12 cellular contexts compared by ENCODE assay signal in genomic region chr20:31966991-31967655, GRCh38. TPM values are rescaled to one million over a fixed set of nuclear protein-coding genes. Genes with fewer than 3 reads are reported as not detected.
DNase-seq lines count a peak whose midpoint lies in the region; ATAC-seq, FAIRE-seq and TF ChIP-seq lines count a peak whose summit lies in the region.
"Had no signal": no experiment of that assay in that cellular context is flagged by ENCODE, and none has a peak within 500 bp of the region (broad histone marks: within the 10 kb centered on the region; RNA-seq: fewer than 3 reads in every experiment).

No MANE protein-coding gene starts in this region.

- H3K4me1 Mint-ChIP-seq in CD14-positive monocyte: peaks cover 12% of the 10 kb centered on the region
- H3K4me1 Mint-ChIP-seq in activated CD8-positive, alpha-beta T cell treated with anti-CD3 and anti-CD28 coated beads for 36 hours (ENCODE audit: low read depth): peaks cover 3% of the 10 kb centered on the region
- peaks cover 6 to 8% of the 10 kb centered on the region in 2 donors for H3K4me1 Mint-ChIP-seq in immature natural killer cell

- H3K4me3 ChIP-seq in DOHH2 (ENCODE audit: low read length) (peak overlapping the region; percentile 36), tibial nerve (no peak overlapping the region)

- FAIRE-seq in urothelium cell line (lab: Jason Lieb, UNC): no peak

- H3K36me3 Mint-ChIP-seq in CD14-positive monocyte (no peaks in the 10 kb centered on the region), immature natural killer cell (peaks cover 0 to 8% (median 3%) of the 10 kb centered on the region in 3 donors)
- no peaks in the 10 kb centered on the region for H3K36me3 Mint-ChIP-seq in activated CD8-positive, alpha-beta T cell treated with anti-CD3 and anti-CD28 coated beads for 36 hours (ENCODE audit: low read depth)

- H3K27ac ChIP-seq in DOHH2 (ENCODE audit: low read depth, low read length): no peak overlapping the region
- H3K27ac ChIP-seq in tibial nerve: no peak overlapping the region
- H3K27ac ChIP-seq: HL-60, thoracic aorta had no signal

- peak overlapping the region; percentile 64 to 81 for H3K4me3 Mint-ChIP-seq in CD14-positive monocyte
- peak overlapping the region; percentile 35 for H3K4me3 Mint-ChIP-seq in activated CD8-positive, alpha-beta T cell treated with anti-CD3 and anti-CD28 coated beads for 36 hours
- H3K4me3 Mint-ChIP-seq in immature natural killer cell: peak overlapping the region; percentile 22 to 68 (median 64)

- H3K9me3 ChIP-seq in DOHH2 (ENCODE audit: control insufficient read depth, insufficient read depth, low read length) (no peaks in the 10 kb centered on the region), tibial nerve (no peaks in the 10 kb centered on the region)
- H3K9me3 ChIP-seq: thoracic aorta had no signal

- H3K27me3 ChIP-seq in DOHH2 (ENCODE audit: control insufficient read depth, low read length): peaks cover 56% of the 10 kb centered on the region
- H3K27me3 ChIP-seq in tibial nerve: peaks cover 3 to 46% of the 10 kb centered on the region in 2 donors

- H3K9me3 Mint-ChIP-seq in CD14-positive monocyte: peaks cover 0 to 4% (median 0%) of the 10 kb centered on the region in 7 donors
- H3K9me3 Mint-ChIP-seq in activated CD8-positive, alpha-beta T cell treated with anti-CD3 and anti-CD28 coated beads for 36 hours: no peaks in the 10 kb centered on the region
- H3K9me3 Mint-ChIP-seq in immature natural killer cell: peaks cover 0 to 2% (median 0%) of the 10 kb centered on the region in 6 donors

- H3K4me2 ChIP-seq in DOHH2 (ENCODE audit: low read length): peak overlapping the region; percentile 35

- peaks cover 3% of the 10 kb centered on the region; the same call in 1 of the 2 replicates for H3K4me1 ChIP-seq in DOHH2 (ENCODE audit: control insufficient read depth, low read length)
- H3K4me1 ChIP-seq in tibial nerve: peaks cover 0 to 14% (median 0%) of the 10 kb centered on the region in 4 donors

- no peaks in the 10 kb centered on the region for H3K9me2 ChIP-seq in DOHH2 (replicated peaks; ENCODE audit: control insufficient read depth, low read length)

- no peak for TF ChIP-seq EP300 in tibial nerve (IDR thresholded peaks at IDR 0.05)

- POLR2A ChIA-PET in activated CD8-positive, alpha-beta T cell treated with anti-CD3 and anti-CD28 coated beads for 36 hours (lab: Charles Lee): interaction anchor here (1.1 kb wide), 1 partner anchor 16 kb away, joined by 3 read pairs; no protein-coding TSS in a partner anchor

- no peak overlapping the region for H3K27ac Mint-ChIP-seq in CD14-positive monocyte
- no peak overlapping the region for H3K27ac Mint-ChIP-seq in activated CD8-positive, alpha-beta T cell treated with anti-CD3 and anti-CD28 coated beads for 36 hours
- H3K27ac Mint-ChIP-seq in immature natural killer cell: no peak overlapping the region

- DNase-seq in CD14-positive monocyte (ENCODE audit: low spot score): no peak
- no peak for DNase-seq in activated CD8-positive, alpha-beta T cell treated with anti-CD3 and anti-CD28 coated beads for 36 hours
- DNase-seq in immature natural killer cell: no peak
- DNase-seq in tibial nerve (ENCODE audit: low spot score in 2 of 2): no peak
- DNase-seq in germinal center (ENCODE audit: low spot score): no peak
- DNase-seq in urothelium cell line (ENCODE audit: low spot score): no peak
- DNase-seq: activated CD4-positive, alpha-beta T cell treated with anti-CD3 and anti-CD28 coated beads for 4 hours; SHP77 treated with DMSO at 0.1 percent for 48 hours; stimulated activated CD4-positive, alpha-beta T cell treated with anti-CD3 and anti-CD28 coated beads, Interleukin-4, amount 100 ng/mL, for 24 hours had no signal

- no peaks in the 10 kb centered on the region for H3F3A ChIP-seq in DOHH2 (ENCODE audit: control insufficient read depth, insufficient read depth)

- no peaks in the 10 kb centered on the region for H3K79me2 ChIP-seq in DOHH2 (ENCODE audit: control insufficient read depth, low read length)

- TF ChIP-seq CTCF in CD14-positive monocyte (IDR thresholded peaks at IDR 0.05) (no peak), DOHH2 (IDR thresholded peaks at IDR 0.05; ENCODE audit: low read depth, low read length, poor library complexity, severe bottlenecking) (no peak), tibial nerve (IDR thresholded peaks at IDR 0.05) (no peak)
- no peak for TF ChIP-seq CTCF in activated CD8-positive, alpha-beta T cell treated with anti-CD3 and anti-CD28 coated beads for 36 hours (IDR thresholded peaks at IDR 0.05)

- intact Hi-C loops in CD14-positive monocyte (cut with micrococcal nuclease): loop anchor here in 1 of 2 donors (10.0 kb wide), 1 partner anchor 128 kb away; no protein-coding TSS in a partner anchor
- intact Hi-C loops in activated CD8-positive, alpha-beta T cell treated with anti-CD3 and anti-CD28 coated beads for 36 hours (cut with micrococcal nuclease): no loop called here

- 12 to 13% methylated on average over 5 of the region's 5 CpGs for WGBS in tibial nerve, 2 donors

- CTCF ChIA-PET in activated CD8-positive, alpha-beta T cell treated with anti-CD3 and anti-CD28 coated beads for 36 hours (lab: Charles Lee): interaction anchor here (1.0 to 3.5 kb wide), 3 partner anchors 15 to 64 kb away, joined by 3 to 18 read pairs (median 5); partner anchors contain the start of gene PDRG1

- H3K36me3 ChIP-seq in DOHH2 (ENCODE audit: control insufficient read depth, low read length) (no peaks in the 10 kb centered on the region), tibial nerve (no peaks in the 10 kb centered on the region)
- H3K36me3 ChIP-seq: thoracic aorta had no signal

- no peaks in the 10 kb centered on the region for H4K20me1 ChIP-seq in DOHH2 (ENCODE audit: control insufficient read depth, insufficient read depth, low read depth, low read length)

- peaks cover 32 to 42% (median 34%) of the 10 kb centered on the region in 3 donors for H3K27me3 Mint-ChIP-seq in CD14-positive monocyte (ENCODE audit: low read depth in 3 of 3)
- H3K27me3 Mint-ChIP-seq in activated CD8-positive, alpha-beta T cell treated with anti-CD3 and anti-CD28 coated beads for 36 hours: peaks cover 42% of the 10 kb centered on the region
- peaks cover 14 to 44% (median 16%) of the 10 kb centered on the region in 3 donors for H3K27me3 Mint-ChIP-seq in immature natural killer cell (ENCODE audit: low read depth in 3 of 3)

- no peak for ATAC-seq in activated CD8-positive, alpha-beta T cell treated with anti-CD3 and anti-CD28 coated beads for 36 hours

- TF ChIP-seq POLR2A in tibial nerve (IDR thresholded peaks at IDR 0.05): no peak

RNA-seq across cellular contexts. Expression of gene XKR7, which starts 0.8 kb away (rescaled TPM):
- polyA plus RNA-seq in CD14-positive monocyte (under 1 TPM in 1 of 2 donors, not detected in 1; 0.02 TPM), immature natural killer cell (not detected)
- not detected for total RNA-seq in activated CD8-positive, alpha-beta T cell treated with anti-CD3 and anti-CD28 coated beads for 36 hours
- total RNA-seq in tibial nerve: not detected
- total RNA-seq: thoracic aorta had no signal

RNA-seq across cellular contexts. Expression of gene PDRG1, which starts 15.3 kb away (rescaled TPM):
- polyA plus RNA-seq in CD14-positive monocyte: 1 to 10 TPM; 3.5 to 3.7 TPM
- 10 to 100 TPM; 17.7 to 18.3 TPM for total RNA-seq in activated CD8-positive, alpha-beta T cell treated with anti-CD3 and anti-CD28 coated beads for 36 hours
- 10 to 100 TPM; 11.9 to 26.0 (median 18.6) TPM for polyA plus RNA-seq in immature natural killer cell
- total RNA-seq in tibial nerve: 10 to 100 TPM in 3 of 4 donors, 1 to 10 TPM in 1; 9.6 to 15.7 (median 11.0) TPM

RNA-seq across cellular contexts. Expression of gene CCM2L, which starts 43.1 kb away (rescaled TPM):
- polyA plus RNA-seq in CD14-positive monocyte (not detected), immature natural killer cell (not detected)
- total RNA-seq in activated CD8-positive, alpha-beta T cell treated with anti-CD3 and anti-CD28 coated beads for 36 hours: not detected
- 10 to 100 TPM in 3 of 4 donors, 1 to 10 TPM in 1; 5.4 to 14.2 (median 13.6) TPM for total RNA-seq in tibial nerve

Comparison
In these comparisons a context has a peak if more than half of its experiments do, and no peak if none do; other contexts are left out.
1. RNA of gene CCM2L, which starts 43.1 kb away (total RNA-seq): 5.4 to 14.2 TPM in tibial nerve; not detected in activated CD8-positive, alpha-beta T cell treated with anti-CD3 and anti-CD28 coated beads for 36 hours; every median in the first group is over 4 times any median in the second.
2. Peak in every context shown above with its lines, with median percentiles within 50 percentile points of each other: H3K4me3 Mint-ChIP-seq.